ENCODE assay signal across 1 cellular context in the genomic region with DNA sequence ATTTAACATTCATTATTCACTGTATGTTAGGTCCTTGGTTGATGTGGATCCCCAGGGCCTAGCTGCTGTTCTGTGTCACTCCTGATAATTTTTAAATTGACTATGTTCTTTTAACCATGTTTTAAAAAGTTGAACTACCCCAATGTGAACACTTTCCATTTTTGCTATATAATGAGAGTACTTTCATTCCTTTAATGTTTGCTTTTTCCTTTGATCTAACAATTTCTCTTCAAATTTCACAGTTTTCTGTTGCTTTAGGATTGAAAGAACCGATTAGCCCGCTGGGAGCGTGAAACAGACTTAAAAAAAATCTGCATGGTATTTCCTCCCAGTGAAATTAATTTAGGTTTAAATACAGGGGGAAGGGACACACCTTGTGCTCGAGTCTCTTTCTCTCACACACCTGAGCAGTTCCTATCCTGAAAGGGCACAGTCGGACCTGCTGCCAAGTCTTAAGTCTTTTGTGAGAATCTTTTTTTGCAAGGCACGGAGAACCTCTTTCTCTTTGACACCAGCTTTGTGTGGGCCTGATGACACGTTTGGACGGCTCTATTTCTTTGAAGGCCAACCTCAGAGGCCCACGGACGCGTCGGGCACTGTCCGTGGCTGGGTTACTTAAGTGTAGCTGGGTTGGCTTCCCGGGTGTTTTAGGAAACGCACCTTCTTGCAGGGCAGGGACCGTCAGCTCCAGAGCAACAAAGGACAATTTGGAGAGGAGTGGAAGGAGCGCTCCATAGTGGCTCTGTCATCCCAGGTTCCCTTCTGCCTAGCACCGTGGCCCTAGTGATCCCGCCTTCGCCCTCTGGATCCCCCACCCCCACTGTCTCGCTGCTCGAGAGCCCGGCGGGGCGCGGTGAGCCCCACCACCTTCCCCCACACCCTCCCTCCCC.
A peak's percentile ranks its signal among the peaks of the same experiment; 100 is the strongest.
TF ChIP-seq lines count a peak whose summit lies in the region.

No MANE protein-coding gene starts in this region.

TF ChIP-seq in HepG2, 621 proteins besides CTCF, POLR2A, EP300 and RAD21:
- TF ChIP-seq CREB1 (IDR thresholded peaks at IDR 0.05) (no peak), CREB1 (CRISPR knock-in tag; IDR thresholded peaks at IDR 0.05) (no peak), ZBTB7A (CRISPR knock-in tag; IDR thresholded peaks at IDR 0.05) (0 out of 2 replicates have a peak, but pooled peaks have one; percentile 21), GZF1 (CRISPR knock-in tag; IDR thresholded peaks at IDR 0.05) (no peak), KAT8 (CRISPR knock-in tag; IDR thresholded peaks at IDR 0.05) (0 out of 2 replicates have a peak, but pooled peaks have one; percentile 19), ZSCAN25 (CRISPR knock-in tag; IDR thresholded peaks at IDR 0.05) (peak; percentile 0; the same call in 1 of the 2 replicates), MATR3 (CRISPR knock-in tag; IDR thresholded peaks at IDR 0.05) (no peak), GATAD2A (CRISPR knock-in tag; IDR thresholded peaks at IDR 0.05) (no peak), ELF3 (CRISPR knock-in tag; IDR thresholded peaks at IDR 0.05) (no peak), MTF1 (CRISPR knock-in tag; IDR thresholded peaks at IDR 0.05) (no peak), NR2C2 (CRISPR knock-in tag; IDR thresholded peaks at IDR 0.05; ENCODE audit: borderline replicate concordance) (no peak), NFKB2 (CRISPR knock-in tag; IDR thresholded peaks at IDR 0.05; ENCODE audit: borderline replicate concordance) (no peak), ZNF768 (CRISPR knock-in tag; IDR thresholded peaks at IDR 0.05) (no peak), ZNF292 (CRISPR knock-in tag; IDR thresholded peaks at IDR 0.05; ENCODE audit: borderline replicate concordance, low read depth) (no peak), EZH2 (conservative IDR thresholded peaks at IDR 0.05; ENCODE audit: low read depth, low read length) (no peak), ZMYM4 (CRISPR knock-in tag; IDR thresholded peaks at IDR 0.05) (peak; percentile 23; the same call in 1 of the 2 replicates), MXD4 (CRISPR knock-in tag; IDR thresholded peaks at IDR 0.05) (no peak), HDAC1 (CRISPR knock-in tag; IDR thresholded peaks at IDR 0.05) (0 out of 2 replicates have a peak, but pooled peaks have one; percentile 2), ZFP36 (IDR thresholded peaks at IDR 0.05; ENCODE audit: borderline replicate concordance, low read depth, low read length, partially characterized antibody) (no peak)
- TF ChIP-seq, protein P1, sequence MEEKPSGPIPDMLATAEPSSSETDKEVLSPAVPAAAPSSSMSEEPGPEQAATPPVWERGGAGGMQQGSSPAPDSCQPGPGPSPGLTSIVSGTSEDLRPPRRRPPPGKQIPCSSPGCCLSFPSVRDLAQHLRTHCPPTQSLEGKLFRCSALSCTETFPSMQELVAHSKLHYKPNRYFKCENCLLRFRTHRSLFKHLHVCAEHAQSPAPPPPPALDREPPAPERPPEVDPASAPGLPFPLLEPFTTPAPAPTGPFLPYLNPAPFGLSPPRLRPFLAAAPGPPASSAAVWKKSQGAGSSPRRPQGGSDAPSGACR (CRISPR knock-in tag; IDR thresholded peaks at IDR 0.05): no peak
- TF ChIP-seq, protein P2, sequence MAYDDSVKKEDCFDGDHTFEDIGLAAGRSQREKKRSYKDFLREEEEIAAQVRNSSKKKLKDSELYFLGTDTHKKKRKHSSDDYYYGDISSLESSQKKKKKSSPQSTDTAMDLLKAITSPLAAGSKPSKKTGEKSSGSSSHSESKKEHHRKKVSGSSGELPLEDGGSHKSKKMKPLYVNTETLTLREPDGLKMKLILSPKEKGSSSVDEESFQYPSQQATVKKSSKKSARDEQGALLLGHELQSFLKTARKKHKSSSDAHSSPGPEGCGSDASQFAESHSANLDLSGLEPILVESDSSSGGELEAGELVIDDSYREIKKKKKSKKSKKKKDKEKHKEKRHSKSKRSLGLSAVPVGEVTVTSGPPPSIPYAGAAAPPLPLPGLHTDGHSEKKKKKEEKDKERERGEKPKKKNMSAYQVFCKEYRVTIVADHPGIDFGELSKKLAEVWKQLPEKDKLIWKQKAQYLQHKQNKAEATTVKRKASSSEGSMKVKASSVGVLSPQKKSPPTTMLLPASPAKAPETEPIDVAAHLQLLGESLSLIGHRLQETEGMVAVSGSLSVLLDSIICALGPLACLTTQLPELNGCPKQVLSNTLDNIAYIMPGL (CRISPR knock-in tag; IDR thresholded peaks at IDR 0.05; ENCODE audit: borderline replicate concordance in 1 of 2, low read depth in 1 of 2): no peak
- TF ChIP-seq, protein P3, sequence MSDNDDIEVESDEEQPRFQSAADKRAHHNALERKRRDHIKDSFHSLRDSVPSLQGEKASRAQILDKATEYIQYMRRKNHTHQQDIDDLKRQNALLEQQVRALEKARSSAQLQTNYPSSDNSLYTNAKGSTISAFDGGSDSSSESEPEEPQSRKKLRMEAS (IDR thresholded peaks at IDR 0.05): 0 out of 2 replicates have a peak, but pooled peaks have one; percentile 5
- TF ChIP-seq, protein P4, sequence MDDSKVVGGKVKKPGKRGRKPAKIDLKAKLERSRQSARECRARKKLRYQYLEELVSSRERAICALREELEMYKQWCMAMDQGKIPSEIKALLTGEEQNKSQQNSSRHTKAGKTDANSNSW (CRISPR knock-in tag; IDR thresholded peaks at IDR 0.05; ENCODE audit: borderline replicate concordance): no peak
